10 cellular contexts compared by ENCODE assay signal in genomic region chr17:69451416-69452394, GRCh38. TPM values are rescaled to one million over a fixed set of nuclear protein-coding genes. Genes with fewer than 3 reads are reported as not detected.
A peak's percentile ranks its signal among the peaks of the same experiment; 100 is the strongest.
DNase-seq lines count a peak whose midpoint lies in the region; ATAC-seq, FAIRE-seq and TF ChIP-seq lines count a peak whose summit lies in the region.
"Had no signal": no experiment of that assay in that cellular context is flagged by ENCODE, and none has a peak within 500 bp of the region (broad histone marks: within the 10 kb centered on the region; RNA-seq: fewer than 3 reads in every experiment).

No MANE protein-coding gene starts in this region.

- H4K20me1 ChIP-seq in astrocyte (ENCODE audit: insufficient read depth, low read length) (no peaks in the 10 kb centered on the region), PC-9 (ENCODE audit: insufficient read depth) (no peaks in the 10 kb centered on the region)

- DNase-seq in GM12865 (ENCODE audit: low read depth) (peak; percentile 66), astrocyte (ENCODE audit: low read depth) (no peak), PC-9 (no peak), NCI-H524 treated with DMSO at 0.1 percent for 48 hours (lab: John Stamatoyannopoulos, UW) (no peak), amniotic stem cell (lab: John Stamatoyannopoulos, UW) (no peak), head of caudate nucleus (no peak)
- DNase-seq: stimulated activated naive CD4-positive, alpha-beta T cell treated with Interleukin-2 at 50 U/mL for 16 hours had no signal

- no peaks in the 10 kb centered on the region for H3K36me3 Mint-ChIP-seq in astrocyte (ENCODE audit: low read depth, unreplicated experiment)

- H3K27me3 Mint-ChIP-seq in astrocyte (ENCODE audit: low read depth, unreplicated experiment) = no peaks in the 10 kb centered on the region

- H3K79me2 ChIP-seq in astrocyte (ENCODE audit: insufficient read depth, low read length) (no peaks in the 10 kb centered on the region), PC-9 (ENCODE audit: low read depth) (no peaks in the 10 kb centered on the region)

- H3K4me2 ChIP-seq in astrocyte (ENCODE audit: low read length) (peak overlapping the region; percentile 52), PC-9 (no peak overlapping the region)

- FAIRE-seq in astrocyte (lab: Jason Lieb, UNC) = no peak
- FAIRE-seq: bronchial epithelial cell had no signal

- CTCF ChIA-PET in PC-9 (lab: Charles Lee) = no interaction called here

- H2AFZ ChIP-seq in astrocyte (ENCODE audit: low read depth, low read length) = no peak overlapping the region
- H2AFZ ChIP-seq in PC-9 = no peak overlapping the region

- H3K27ac Mint-ChIP-seq in astrocyte (ENCODE audit: unreplicated experiment) = no peak overlapping the region

- no peaks in the 10 kb centered on the region for H3K9me3 Mint-ChIP-seq in astrocyte (ENCODE audit: unreplicated experiment)

- H3K4me1 Mint-ChIP-seq in astrocyte (ENCODE audit: low read depth, unreplicated experiment) = peaks cover 26% of the 10 kb centered on the region

- no peaks in the 10 kb centered on the region for H3F3A ChIP-seq in PC-9 (ENCODE audit: insufficient read depth, low read depth)

- H3K36me3 ChIP-seq in astrocyte (ENCODE audit: insufficient read depth, low read length) (no peaks in the 10 kb centered on the region), PC-9 (ENCODE audit: low read depth) (no peaks in the 10 kb centered on the region)

- H3K27me3 ChIP-seq in astrocyte (ENCODE audit: insufficient read depth, low read length) (no peaks in the 10 kb centered on the region), PC-9 (ENCODE audit: insufficient read depth, low read depth) (no peaks in the 10 kb centered on the region)

- H3K4me1 ChIP-seq in astrocyte (ENCODE audit: insufficient read depth, low read length) (peaks cover 14% of the 10 kb centered on the region), PC-9 (replicated peaks; ENCODE audit: insufficient read depth) (no peaks in the 10 kb centered on the region)

- H3K9me3 ChIP-seq in astrocyte (ENCODE audit: insufficient read depth, low read depth, low read length) (no peaks in the 10 kb centered on the region), PC-9 (ENCODE audit: insufficient read depth, low read depth) (no peaks in the 10 kb centered on the region)

- TF ChIP-seq CTCF in GM12865 (IDR thresholded peaks at IDR 0.05; ENCODE audit: insufficient read depth, low read depth, low read length, missing control alignments) = no peak
- no peak for TF ChIP-seq CTCF in astrocyte (IDR thresholded peaks at IDR 0.05; ENCODE audit: insufficient read depth, low read depth, low read length)
- no peak for TF ChIP-seq CTCF in PC-9 (conservative IDR thresholded peaks at IDR 0.05)

- no peak overlapping the region for H3K4me3 Mint-ChIP-seq in astrocyte (ENCODE audit: unreplicated experiment)

- POLR2A ChIA-PET in PC-9 (lab: Charles Lee; ENCODE audit: unreplicated experiment) = no interaction called here

- peak; percentile 94 for ATAC-seq in GM21367 (IDR thresholded peaks at IDR 0.05; ENCODE audit: unreplicated experiment)
- peak; percentile 92 for ATAC-seq in HG03064 (IDR thresholded peaks at IDR 0.05; ENCODE audit: low read depth, unreplicated experiment)

- H3K9ac ChIP-seq in astrocyte (ENCODE audit: low read length) = no peak overlapping the region

- peak overlapping the region; percentile 13; the same call in 1 of the 2 replicates for H3K4me3 ChIP-seq in GM12865 (ENCODE audit: low read depth, low read length)
- H3K4me3 ChIP-seq in astrocyte (ENCODE audit: insufficient read depth, low read depth, low read length) = no peak overlapping the region
- no peak overlapping the region for H3K4me3 ChIP-seq in PC-9

- no peak overlapping the region for H3K27ac ChIP-seq in astrocyte (ENCODE audit: low read depth, low read length)
- no peak overlapping the region for H3K27ac ChIP-seq in PC-9

- BruUV-seq in PC-9 (replicated peaks; lab: Mats Ljungman, UMichigan) = no TSS peak

- intact Hi-C loops in PC-9 (cut with micrococcal nuclease; ENCODE audit: unreplicated experiment) (no loop called here), head of caudate nucleus (cut with DNase I) (no loop called here)

- no peaks in the 10 kb centered on the region for H3K9me2 ChIP-seq in PC-9 (ENCODE audit: insufficient read depth)

RNA-seq across cellular contexts. Expression of gene MAP2K6, which starts 37.2 kb away (rescaled TPM):
- total RNA-seq in astrocyte (8.8 and 10.1 TPM in 2 replicates), PC-9 (2021) (1.6 TPM in 2 replicates)
